Comparison of ENCODE assay signal across 20 cellular contexts in genomic region chr10:6511347-6511746, GRCh38.
DNase-seq lines count a peak whose midpoint lies in the region; ATAC-seq, FAIRE-seq and TF ChIP-seq lines count a peak whose summit lies in the region.
"Had no signal": no experiment of that assay in that cellular context is flagged by ENCODE, and none has a peak within 500 bp of the region (broad histone marks: within the 10 kb centered on the region; RNA-seq: fewer than 3 reads in every experiment).

No MANE protein-coding gene starts in this region.

- no peak overlapping the region for H3K4me3 ChIP-seq in K562

- H3K27me3 ChIP-seq in K562 (ENCODE audit: control insufficient read depth in 2 of 2, insufficient read depth in 2 of 2, low read length in 2 of 2), result no peaks in the 10 kb centered on the region; a peak in 1 of 5 replicates

- TF ChIP-seq RAD21 in K562 (CRISPR knock-in tag; conservative IDR thresholded peaks at IDR 0.05 in 1 of 2, IDR thresholded peaks at IDR 0.05 in 1 of 2), result no peak

- H3K4me1 Mint-ChIP-seq in activated T-cell treated with anti-CD3 and anti-CD28 coated beads, Interleukin-2, amount 50 U/mL, for 24 hours (ENCODE audit: low read depth), result peaks cover 89% of the 10 kb centered on the region
- peaks cover 47 to 48% of the 10 kb centered on the region in 2 donors for H3K4me1 Mint-ChIP-seq in natural killer cell
- peaks cover 45% of the 10 kb centered on the region for H3K4me1 Mint-ChIP-seq in CD14-positive monocyte

- peaks cover 0 to 17% of the 10 kb centered on the region in 2 experiments; a peak in 4 of 5 replicates for H3K4me1 ChIP-seq in K562 (replicated peaks in 1 of 2; ENCODE audit: control insufficient read depth in 2 of 2, insufficient read depth in 2 of 2, low read length in 2 of 2)
- H3K4me1 ChIP-seq: Caco-2 had no signal

- H3K9me1 ChIP-seq in K562 (ENCODE audit: control insufficient read depth, insufficient read depth, low read length), result no peaks in the 10 kb centered on the region

- DNase-seq in activated T-cell treated with anti-CD3 and anti-CD28 coated beads, Interleukin-2, amount 50 U/mL, for 24 hours, result no peak
- DNase-seq in activated T-cell treated with anti-CD3 and anti-CD28 coated beads, Interleukin-2, amount 50 U/mL, for 1 hour, result no peak
- DNase-seq in MV-4-11 (lab: John Stamatoyannopoulos, UW) (peak; percentile 43), K562 (ENCODE audit: extremely low read depth in 1 of 4, low spot score in 3 of 4) (no peak), natural killer cell (no peak), CD14-positive monocyte (ENCODE audit: low spot score) (no peak)
- DNase-seq: C1 segment of cervical spinal cord, Caco-2, DMS153, GOT3, NCI-H1436, NCI-H2029, NCI-H2171, NCI-H446, NCI-H69, OCI-M1 had no signal

- no peaks in the 10 kb centered on the region for H3K27me3 Mint-ChIP-seq in activated T-cell treated with anti-CD3 and anti-CD28 coated beads, Interleukin-2, amount 50 U/mL, for 24 hours
- H3K27me3 Mint-ChIP-seq in natural killer cell (ENCODE audit: low read depth in 2 of 2), result no peaks in the 10 kb centered on the region
- no peaks in the 10 kb centered on the region for H3K27me3 Mint-ChIP-seq in CD14-positive monocyte (ENCODE audit: low read depth in 3 of 3)

- 95% methylated on average over 6 of the region's 6 CpGs for WGBS in K562 (ENCODE audit: insufficient coverage, low coverage, missing lambda C conversion rate)

- no peak for TF ChIP-seq EP300 in K562 (IDR thresholded peaks at IDR 0.05; ENCODE audit: low read length)

- in situ Hi-C loops in K562 (cut with MboI), result no loop called here

- peaks cover 17% of the 10 kb centered on the region for H3K9me3 Mint-ChIP-seq in activated T-cell treated with anti-CD3 and anti-CD28 coated beads, Interleukin-2, amount 50 U/mL, for 24 hours
- H3K9me3 Mint-ChIP-seq in natural killer cell, result no peaks in the 10 kb centered on the region
- peaks cover 4 to 17% (median 11%) of the 10 kb centered on the region in 7 donors for H3K9me3 Mint-ChIP-seq in CD14-positive monocyte

- POLR2A ChIA-PET in K562 (lab: Yijun Ruan, JAX), result no interaction called here

- FAIRE-seq in K562 (lab: Jason Lieb, UNC), result peak; percentile 32
- FAIRE-seq: GM12892 had no signal

- H3K9me3 ChIP-seq in K562 (replicated peaks; ENCODE audit: control insufficient read depth, insufficient read depth, low read depth, low read length), result peaks cover 12% of the 10 kb centered on the region
- H3K9me3 ChIP-seq: Caco-2 had no signal

- TF ChIP-seq CTCF in K562 (IDR thresholded peaks at IDR 0.05 in 2 of 3, conservative IDR thresholded peaks at IDR 0.05 in 1 of 3; ENCODE audit: insufficient read depth in 2 of 3, low read depth in 1 of 3, low read length in 3 of 3), result no peak
- TF ChIP-seq CTCF in natural killer cell (IDR thresholded peaks at IDR 0.05), result no peak
- no peak for TF ChIP-seq CTCF in CD14-positive monocyte (IDR thresholded peaks at IDR 0.05)

- H3K36me3 ChIP-seq in K562 (ENCODE audit: control insufficient read depth, insufficient read depth, low read length), result peaks cover 26% of the 10 kb centered on the region

- no peak overlapping the region for H3K4me2 ChIP-seq in K562 (ENCODE audit: insufficient read depth, low read length)

- H4K20me1 ChIP-seq in K562 (replicated peaks; ENCODE audit: control insufficient read depth, insufficient read depth, low read length), result no peaks in the 10 kb centered on the region

- no peak for ATAC-seq in K562
- ATAC-seq in natural killer cell, result no peak
- no peak for ATAC-seq in GM18870 (IDR thresholded peaks at IDR 0.05; ENCODE audit: unreplicated experiment)
- no peak for ATAC-seq in HG03097 (IDR thresholded peaks at IDR 0.05; ENCODE audit: low FRiP score, unreplicated experiment)

- no peak overlapping the region for H3K27ac ChIP-seq in K562 (ENCODE audit: extremely low read depth, low read depth, low read length)
- H3K27ac ChIP-seq: HL-60 had no signal

- intact Hi-C loops in K562 (cut with micrococcal nuclease), result no loop called here
- intact Hi-C loops in natural killer cell (cut with micrococcal nuclease), result no loop called here
- intact Hi-C loops in CD14-positive monocyte (cut with micrococcal nuclease), result no loop called here

- CTCF ChIA-PET in K562 (lab: Yijun Ruan, JAX; ENCODE audit: low intra/inter-chr PET ratio), result no interaction called here

- no peak for TF ChIP-seq POLR2A in K562 (conservative IDR thresholded peaks at IDR 0.05)

- no peak overlapping the region for H3K9ac ChIP-seq in K562 (ENCODE audit: insufficient read depth in 1 of 2, low read depth in 2 of 2, low read length in 2 of 2)

- H3K27ac Mint-ChIP-seq in activated T-cell treated with anti-CD3 and anti-CD28 coated beads, Interleukin-2, amount 50 U/mL, for 24 hours, result peak overlapping the region; percentile 93
- H3K27ac Mint-ChIP-seq in natural killer cell, result peak overlapping the region; percentile 63 to 91
- H3K27ac Mint-ChIP-seq in CD14-positive monocyte, result peak overlapping the region in 2 of 7 donors; percentile 50 to 68

- H3K79me2 ChIP-seq in K562 (ENCODE audit: control insufficient read depth, insufficient read depth, low read length), result no peaks in the 10 kb centered on the region

- no TSS peak for BruUV-seq in K562 (replicated peaks; lab: Mats Ljungman, UMichigan)

- H2AFZ ChIP-seq in K562 (ENCODE audit: low read depth, low read length), result no peak overlapping the region

- peaks cover 92% of the 10 kb centered on the region for H3K36me3 Mint-ChIP-seq in activated T-cell treated with anti-CD3 and anti-CD28 coated beads, Interleukin-2, amount 50 U/mL, for 24 hours (ENCODE audit: low read depth)
- H3K36me3 Mint-ChIP-seq in natural killer cell (peaks cover 13% of the 10 kb centered on the region), CD14-positive monocyte (peaks cover 4 to 5% of the 10 kb centered on the region in 2 donors)

- H3K4me3 Mint-ChIP-seq in activated T-cell treated with anti-CD3 and anti-CD28 coated beads, Interleukin-2, amount 50 U/mL, for 24 hours, result no peak overlapping the region
- H3K4me3 Mint-ChIP-seq in natural killer cell (no peak overlapping the region), CD14-positive monocyte (peak overlapping the region in 1 of 2 donors; percentile 57)

TF ChIP-seq in K562, 482 proteins besides CTCF, POLR2A, EP300 and RAD21:
- TF ChIP-seq ZNF124 (CRISPR knock-in tag; IDR thresholded peaks at IDR 0.05), result peak; percentile 89; the same call in 1 of the 2 replicates
- peak; percentile 65; the same call in 1 of the 2 replicates for TF ChIP-seq CBX5 (IDR thresholded peaks at IDR 0.05; ENCODE audit: borderline replicate concordance, low read depth)
- TF ChIP-seq GTF2F1 (IDR thresholded peaks at IDR 0.05; ENCODE audit: low read depth, low read length), result no peak
